Comparison of ENCODE assay signal across 14 cellular contexts in the genomic region with DNA sequence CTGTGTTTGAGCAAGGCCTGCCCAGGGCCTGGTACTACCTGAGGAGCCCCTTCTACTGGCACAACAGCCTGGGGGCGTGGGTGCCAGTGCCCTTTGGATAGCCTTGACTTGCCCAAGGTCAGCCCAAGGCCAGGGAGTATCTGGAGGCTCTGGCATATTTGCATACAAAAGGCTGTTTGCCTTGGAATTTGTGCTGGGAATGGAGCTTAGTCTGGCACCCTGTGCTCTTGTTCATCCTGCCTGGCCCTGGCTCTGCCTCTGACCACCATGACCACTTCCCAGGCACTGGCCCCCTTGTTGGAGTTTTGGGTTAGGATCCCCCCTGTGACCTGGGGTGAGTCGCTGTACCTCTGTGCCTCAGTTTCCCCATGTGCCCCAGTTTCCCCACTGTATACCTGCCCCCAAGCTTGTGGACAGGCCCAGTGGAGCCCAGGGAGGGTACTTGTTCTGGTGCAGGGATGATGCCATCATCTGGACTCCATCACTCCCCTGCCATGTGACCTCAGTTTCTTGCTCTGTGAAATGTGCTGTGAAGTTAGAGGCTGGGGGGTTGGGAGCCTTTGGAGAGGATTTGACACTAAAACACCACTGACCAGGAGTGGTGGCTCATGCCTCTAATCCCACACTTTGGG. TPM values are rescaled to one million over a fixed set of nuclear protein-coding genes. Genes with fewer than 3 reads are reported as not detected.
DNase-seq lines count a peak whose midpoint lies in the region; ATAC-seq, FAIRE-seq and TF ChIP-seq lines count a peak whose summit lies in the region.
"Had no signal": no experiment of that assay in that cellular context is flagged by ENCODE, and none has a peak within 500 bp of the region (broad histone marks: within the 10 kb centered on the region; RNA-seq: fewer than 3 reads in every experiment).

No MANE protein-coding gene starts in this region.

- H3K27ac Mint-ChIP-seq in activated T-helper 17 cell treated with anti-CD3 and anti-CD28 coated beads, Interleukin-2, amount 50 U/mL, for 72 hours, result peak overlapping the region; percentile 94
- peak overlapping the region; percentile 97 to 100 (median 99) for H3K27ac Mint-ChIP-seq in naive thymus-derived CD4-positive, alpha-beta T cell

- in situ Hi-C loops in GM23248 (cut with MboI), result no loop called here

- no peak for TF ChIP-seq CTCF in C4-2B (conservative IDR thresholded peaks at IDR 0.05)

- H3K27ac ChIP-seq in C4-2B, result peak overlapping the region; percentile 24; the same call in 1 of the 2 replicates
- peak overlapping the region; percentile 88 for H3K27ac ChIP-seq in naive thymus-derived CD4-positive, alpha-beta T cell (ENCODE audit: low read depth, low read length)
- H3K27ac ChIP-seq in GM23248, result no peak overlapping the region

- H3K4me2 ChIP-seq in GM23248 (ENCODE audit: unreplicated experiment), result no peak overlapping the region

- H4K20me1 ChIP-seq in GM23248 (ENCODE audit: insufficient read depth), result no peaks in the 10 kb centered on the region

- no peaks in the 10 kb centered on the region for H3K9me3 ChIP-seq in naive thymus-derived CD4-positive, alpha-beta T cell (ENCODE audit: control insufficient read depth in 2 of 3, low read length in 3 of 3)
- no peaks in the 10 kb centered on the region for H3K9me3 ChIP-seq in GM23248 (ENCODE audit: low read depth)
- H3K9me3 ChIP-seq: esophagus muscularis mucosa had no signal

- H3K36me3 Mint-ChIP-seq in activated T-helper 17 cell treated with anti-CD3 and anti-CD28 coated beads, Interleukin-2, amount 50 U/mL, for 72 hours (ENCODE audit: low read depth), result peaks cover 25% of the 10 kb centered on the region
- H3K36me3 Mint-ChIP-seq in naive thymus-derived CD4-positive, alpha-beta T cell, result peaks cover 0 to 28% (median 14%) of the 10 kb centered on the region in 5 donors

- H3K27me3 ChIP-seq in naive thymus-derived CD4-positive, alpha-beta T cell (ENCODE audit: control insufficient read depth in 2 of 2, insufficient read depth in 2 of 2, low read length in 2 of 2), result no peaks in the 10 kb centered on the region
- no peaks in the 10 kb centered on the region for H3K27me3 ChIP-seq in GM23248 (replicated peaks; ENCODE audit: insufficient read depth)

- H3K4me3 ChIP-seq in naive thymus-derived CD4-positive, alpha-beta T cell (ENCODE audit: low read length), result peak overlapping the region; percentile 90
- H3K4me3 ChIP-seq in GM23248, result no peak overlapping the region

- no peaks in the 10 kb centered on the region for H3K9me2 ChIP-seq in GM23248 (ENCODE audit: insufficient read depth)

- FAIRE-seq in GM19239 (lab: Jason Lieb, UNC), result peak; percentile 4
- FAIRE-seq: astrocyte, RCC 7860 had no signal

- CTCF ChIA-PET in naive thymus-derived CD4-positive, alpha-beta T cell (lab: Charles Lee), result interaction anchor here (1.0 to 1.9 kb wide), 7 partner anchors 20 to 106 kb away, joined by 3 to 7 read pairs (median 6); no protein-coding TSS in a partner anchor
- CTCF ChIA-PET in HEK293T (lab: Yijun Ruan, JAX), result no interaction called here

- intact Hi-C loops in naive thymus-derived CD4-positive, alpha-beta T cell (cut with micrococcal nuclease), result loop anchor here (1.0 to 10.0 kb wide), 3 partner anchors 32 to 1665 kb away; a partner anchor contains a TSS

- H3K9ac ChIP-seq in GM23248, result no peak overlapping the region

- DNase-seq in GM19239 (ENCODE audit: insufficient read length, low spot score) (no peak), GM23248 (no peak), islet precursor cell (no peak), HEK293T (ENCODE audit: extremely low spot score) (no peak), mucosa of gallbladder (ENCODE audit: low spot score) (no peak)
- no peak for DNase-seq in naive thymus-derived CD4-positive, alpha-beta T cell
- DNase-seq: GOT3, NCI-H146, occipital lobe had no signal

- no peak for ATAC-seq in activated T-helper 17 cell treated with anti-CD3 and anti-CD28 coated beads, Interleukin-2, amount 50 U/mL, for 72 hours (replicated peaks)
- ATAC-seq in naive thymus-derived CD4-positive, alpha-beta T cell, result no peak

- WGBS in GM23248 (ENCODE audit: low coverage in 1 of 2, low lambda C conversion rate in 2 of 2, missing lambda C conversion rate in 2 of 2), 2 experiments, result 64 to 78% methylated on average over 2 of the region's 2 CpGs

- peaks cover 39% of the 10 kb centered on the region for H3K4me1 Mint-ChIP-seq in activated T-helper 17 cell treated with anti-CD3 and anti-CD28 coated beads, Interleukin-2, amount 50 U/mL, for 72 hours
- H3K4me1 Mint-ChIP-seq in naive thymus-derived CD4-positive, alpha-beta T cell, result peaks cover 42 to 82% (median 77%) of the 10 kb centered on the region in 7 donors

- H3K9me3 Mint-ChIP-seq in activated T-helper 17 cell treated with anti-CD3 and anti-CD28 coated beads, Interleukin-2, amount 50 U/mL, for 72 hours, result no peaks in the 10 kb centered on the region
- H3K9me3 Mint-ChIP-seq in naive thymus-derived CD4-positive, alpha-beta T cell, result peaks cover 0 to 4% (median 0%) of the 10 kb centered on the region in 11 donors

- H3K36me3 ChIP-seq in naive thymus-derived CD4-positive, alpha-beta T cell (ENCODE audit: control insufficient read depth in 2 of 3, insufficient read depth in 3 of 3, low read length in 3 of 3), result peaks cover 0 to 5% (median 0%) of the 10 kb centered on the region in 3 experiments
- H3K36me3 ChIP-seq in GM23248 (ENCODE audit: low read depth), result no peaks in the 10 kb centered on the region
- H3K36me3 ChIP-seq: esophagus muscularis mucosa had no signal

- peaks cover 60 to 67% of the 10 kb centered on the region in 2 donors for H3K4me1 ChIP-seq in naive thymus-derived CD4-positive, alpha-beta T cell (ENCODE audit: control insufficient read depth in 2 of 2, insufficient read depth in 2 of 2, low read length in 2 of 2)
- peaks cover 8% of the 10 kb centered on the region; the same call in 1 of the 2 replicates for H3K4me1 ChIP-seq in GM23248 (ENCODE audit: insufficient read depth)

- no peaks in the 10 kb centered on the region for H3K79me2 ChIP-seq in GM23248 (ENCODE audit: insufficient read depth)

- H2AFZ ChIP-seq in GM23248, result no peak overlapping the region; the same call in 1 of the 2 replicates

- no peaks in the 10 kb centered on the region for H3F3A ChIP-seq in GM23248 (ENCODE audit: insufficient read depth)

- no peaks in the 10 kb centered on the region for H3K27me3 Mint-ChIP-seq in activated T-helper 17 cell treated with anti-CD3 and anti-CD28 coated beads, Interleukin-2, amount 50 U/mL, for 72 hours
- no peaks in the 10 kb centered on the region for H3K27me3 Mint-ChIP-seq in naive thymus-derived CD4-positive, alpha-beta T cell

- POLR2A ChIA-PET in naive thymus-derived CD4-positive, alpha-beta T cell (lab: Charles Lee), result interaction anchor here (0.6 to 10.5 kb wide), 27 partner anchors 8 to 251 kb away, joined by 3 to 365 read pairs (median 5); a partner anchor contains a TSS
- POLR2A ChIA-PET in HEK293T (lab: Yijun Ruan, JAX), result interaction anchor here (0.7 kb wide), 1 partner anchor 32 kb away, joined by 3 read pairs; no protein-coding TSS in a partner anchor

- H3K4me3 Mint-ChIP-seq in activated T-helper 17 cell treated with anti-CD3 and anti-CD28 coated beads, Interleukin-2, amount 50 U/mL, for 72 hours, result peak overlapping the region; percentile 94
- peak overlapping the region; percentile 93 to 97 (median 94) for H3K4me3 Mint-ChIP-seq in naive thymus-derived CD4-positive, alpha-beta T cell

TF ChIP-seq in HEK293T, 16 proteins besides CTCF, POLR2A, EP300 and RAD21:
- TF ChIP-seq FOXA1 (IDR thresholded peaks at IDR 0.05) (no peak), SUZ12 (IDR thresholded peaks at IDR 0.05) (no peak), LEF1 (IDR thresholded peaks at IDR 0.05; ENCODE audit: borderline replicate concordance) (no peak), TARDBP (IDR thresholded peaks at IDR 0.05) (no peak), BHLHE40 (IDR thresholded peaks at IDR 0.05; ENCODE audit: borderline replicate concordance) (no peak), SP1 (IDR thresholded peaks at IDR 0.05) (no peak), ARNT (IDR thresholded peaks at IDR 0.05) (no peak), FOXK2 (IDR thresholded peaks at IDR 0.05) (no peak), NFRKB (IDR thresholded peaks at IDR 0.05) (no peak), L3MBTL2 (conservative IDR thresholded peaks at IDR 0.05) (no peak), ZNF384 (IDR thresholded peaks at IDR 0.05) (no peak), HDGF (IDR thresholded peaks at IDR 0.05; ENCODE audit: borderline replicate concordance) (no peak), CTBP1 (IDR thresholded peaks at IDR 0.05; ENCODE audit: borderline replicate concordance) (no peak), ELF4 (IDR thresholded peaks at IDR 0.05) (no peak), FOXM1 (IDR thresholded peaks at IDR 0.05; ENCODE audit: borderline replicate concordance) (no peak)
- TF ChIP-seq, protein P1, sequence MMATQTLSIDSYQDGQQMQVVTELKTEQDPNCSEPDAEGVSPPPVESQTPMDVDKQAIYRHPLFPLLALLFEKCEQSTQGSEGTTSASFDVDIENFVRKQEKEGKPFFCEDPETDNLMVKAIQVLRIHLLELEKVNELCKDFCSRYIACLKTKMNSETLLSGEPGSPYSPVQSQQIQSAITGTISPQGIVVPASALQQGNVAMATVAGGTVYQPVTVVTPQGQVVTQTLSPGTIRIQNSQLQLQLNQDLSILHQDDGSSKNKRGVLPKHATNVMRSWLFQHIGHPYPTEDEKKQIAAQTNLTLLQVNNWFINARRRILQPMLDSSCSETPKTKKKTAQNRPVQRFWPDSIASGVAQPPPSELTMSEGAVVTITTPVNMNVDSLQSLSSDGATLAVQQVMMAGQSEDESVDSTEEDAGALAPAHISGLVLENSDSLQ (IDR thresholded peaks at IDR 0.05), result no peak

RNA-seq across cellular contexts. Expression of a gene that starts 1.6 kb away (rescaled TPM):
- total RNA-seq in activated T-helper 17 cell treated with anti-CD3 and anti-CD28 coated beads, Interleukin-2, amount 50 U/mL, for 72 hours, result 10 to 100 TPM; 45.4 to 68.4 TPM
- total RNA-seq in naive thymus-derived CD4-positive, alpha-beta T cell, result 10 to 100 TPM; 62.8 to 83.5 (median 68.7) TPM
- 100 to 1,000 TPM; 186 to 315 TPM for polyA plus RNA-seq in naive thymus-derived CD4-positive, alpha-beta T cell
- 0.43 and 0.63 TPM in 2 replicates for total RNA-seq in GM23248 (2014; rRNA removed; shearing (Covaris generic))
- polyA plus RNA-seq in GM23248 (2016; fragmentation: Nextera tagmentation; extraction: Ambion mirVana), result not detected in 2 replicates
- 5.0 TPM for total RNA-seq in mucosa of gallbladder
- total RNA-seq: astrocyte had no signal

RNA-seq across cellular contexts. Expression of a gene that starts 35.9 kb away (rescaled TPM):
- 10 to 100 TPM; 83.6 to 87.3 TPM for total RNA-seq in activated T-helper 17 cell treated with anti-CD3 and anti-CD28 coated beads, Interleukin-2, amount 50 U/mL, for 72 hours
- total RNA-seq in naive thymus-derived CD4-positive, alpha-beta T cell, result 10 to 100 TPM; 43.0 to 90.0 (median 54.1) TPM
- polyA plus RNA-seq in naive thymus-derived CD4-positive, alpha-beta T cell, result 10 to 100 TPM; 59.2 to 75.6 TPM
- total RNA-seq in GM23248 (2014; rRNA removed; shearing (Covaris generic)), result 48.8 and 54.1 TPM in 2 replicates
- 58.6 and 69.5 TPM in 2 replicates for polyA plus RNA-seq in GM23248 (2016; fragmentation: Nextera tagmentation; extraction: Ambion mirVana)
- 45.2 TPM for total RNA-seq in mucosa of gallbladder
